Comparison of ENCODE assay signal across 22 cellular contexts in the genomic region with DNA sequence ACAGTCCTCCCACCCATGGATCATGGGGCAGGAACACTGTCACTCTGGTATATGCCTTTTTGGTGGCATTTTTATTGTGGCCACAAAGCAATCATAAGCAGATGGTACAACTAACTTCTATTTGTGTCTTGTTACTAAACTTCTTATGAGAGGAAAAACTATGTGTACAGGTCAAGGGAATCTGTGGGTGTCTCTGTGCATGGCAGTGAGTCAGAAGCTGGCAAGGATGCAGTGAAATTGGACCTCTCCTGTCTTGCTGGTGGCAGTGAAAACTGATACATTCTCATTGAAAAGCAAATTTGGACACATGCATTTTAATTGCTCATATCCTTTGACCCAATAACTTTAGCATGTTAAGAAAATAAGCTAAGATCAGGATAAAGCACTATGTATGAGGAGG.
A peak's percentile ranks its signal among the peaks of the same experiment; 100 is the strongest.
DNase-seq lines count a peak whose midpoint lies in the region; ATAC-seq and TF ChIP-seq lines count a peak whose summit lies in the region.
"Had no signal": no experiment of that assay in that cellular context is flagged by ENCODE, and none has a peak within 500 bp of the region (broad histone marks: within the 10 kb centered on the region; RNA-seq: fewer than 3 reads in every experiment).

No MANE protein-coding gene starts in this region.

- no peaks in the 10 kb centered on the region for H3K36me3 Mint-ChIP-seq in CD8-positive, alpha-beta T cell
- H3K36me3 Mint-ChIP-seq: immature natural killer cell had no signal

- H3K4me3 Mint-ChIP-seq in CD8-positive, alpha-beta T cell: no peak overlapping the region
- H3K4me3 Mint-ChIP-seq: immature natural killer cell had no signal

- H3K79me2 ChIP-seq in GM23248 (ENCODE audit: insufficient read depth): no peaks in the 10 kb centered on the region

- no peaks in the 10 kb centered on the region for H3K9me2 ChIP-seq in GM23248 (ENCODE audit: insufficient read depth)

- H3K27me3 Mint-ChIP-seq in CD8-positive, alpha-beta T cell (ENCODE audit: low read depth): no peaks in the 10 kb centered on the region

- H2AFZ ChIP-seq in GM23248: no peak overlapping the region

- TF ChIP-seq CTCF in GM10248 (IDR thresholded peaks at IDR 0.05; ENCODE audit: control extremely low read depth, extremely low read depth, low read depth, missing control alignments): no peak
- no peak for TF ChIP-seq CTCF in CD8-positive, alpha-beta T cell (IDR thresholded peaks at IDR 0.05)

- no peak overlapping the region for H3K27ac Mint-ChIP-seq in CD8-positive, alpha-beta T cell
- H3K27ac Mint-ChIP-seq: immature natural killer cell had no signal

- peak overlapping the region; percentile 40 for H3K27ac ChIP-seq in GM23248
- H3K27ac ChIP-seq in CD8-positive, alpha-beta T cell (ENCODE audit: low read depth, low read length): no peak overlapping the region
- H3K27ac ChIP-seq: heart left ventricle, lower lobe of right lung, stomach, uterus had no signal

- peak; percentile 79 for DNase-seq in GM23248
- peak; percentile 24 for DNase-seq in RKO (ENCODE audit: low spot score)
- DNase-seq in fibroblast of gingiva (ENCODE audit: low read depth): peak; percentile 89
- peak; percentile 79 for DNase-seq in renal cortical epithelial cell (ENCODE audit: low read depth)
- no peak for DNase-seq in GM10248 (ENCODE audit: extremely low spot score)
- DNase-seq in head of caudate nucleus: no peak
- DNase-seq in CD8-positive, alpha-beta T cell: no peak
- DNase-seq in activated naive CD4-positive, alpha-beta T cell (lab: John Stamatoyannopoulos, UW): no peak
- DNase-seq: activated CD4-positive, CD25-positive, alpha-beta regulatory T cell treated with anti-CD3 and anti-CD28 coated beads, Interleukin-2, amount 50 U/mL, for 72 hours; activated effector memory CD4-positive, alpha-beta T cell treated with Interleukin-2 at 50 U/mL for 16 hours; AML-193; cortex of kidney; heart left ventricle; immature natural killer cell; lower lobe of right lung; NCI-H1436 treated with DMSO at 0.1 percent for 48 hours; NCI-H748 treated with DMSO at 0.1 percent for 48 hours; stimulated activated CD4-positive, alpha-beta T cell treated with anti-CD3 and anti-CD28 coated beads, Interleukin-2, amount 100 ng/mL, for 24 hours; stomach; uterus had no signal

- peaks cover 22% of the 10 kb centered on the region for H3K4me1 ChIP-seq in GM23248 (ENCODE audit: insufficient read depth)
- no peaks in the 10 kb centered on the region for H3K4me1 ChIP-seq in CD8-positive, alpha-beta T cell (ENCODE audit: insufficient read depth, low read length)
- H3K4me1 ChIP-seq: heart left ventricle, lower lobe of right lung, stomach, uterus had no signal

- POLR2A ChIA-PET in GM10248 (lab: Yijun Ruan, JAX): no interaction called here
- POLR2A ChIA-PET in CD8-positive, alpha-beta T cell (lab: Charles Lee): no interaction called here

- no peak overlapping the region for H3K9ac ChIP-seq in GM23248

- CTCF ChIA-PET in GM10248 (lab: Yijun Ruan, JAX): no interaction called here
- CTCF ChIA-PET in CD8-positive, alpha-beta T cell (lab: Charles Lee): no interaction called here

- H4K20me1 ChIP-seq in GM23248 (ENCODE audit: insufficient read depth): no peaks in the 10 kb centered on the region

- H3K4me2 ChIP-seq in GM23248 (ENCODE audit: unreplicated experiment): no peak overlapping the region

- no peaks in the 10 kb centered on the region for H3K36me3 ChIP-seq in GM23248 (ENCODE audit: low read depth)
- H3K36me3 ChIP-seq in CD8-positive, alpha-beta T cell (ENCODE audit: insufficient read depth, low read length): no peaks in the 10 kb centered on the region
- H3K36me3 ChIP-seq: heart left ventricle, lower lobe of right lung, pancreas, stomach, uterus had no signal

- in situ Hi-C loops in GM23248 (cut with MboI): loop anchor here (25.0 kb wide), 1 partner anchor 323 kb away; no protein-coding TSS in a partner anchor

- H3K27me3 ChIP-seq in GM23248 (replicated peaks; ENCODE audit: insufficient read depth): no peaks in the 10 kb centered on the region
- H3K27me3 ChIP-seq in CD8-positive, alpha-beta T cell (ENCODE audit: insufficient read depth, low read length): no peaks in the 10 kb centered on the region
- H3K27me3 ChIP-seq: pancreas, stomach had no signal

- H3K9me3 ChIP-seq in GM23248 (ENCODE audit: low read depth): no peaks in the 10 kb centered on the region
- H3K9me3 ChIP-seq in CD8-positive, alpha-beta T cell (ENCODE audit: low read length): no peaks in the 10 kb centered on the region
- H3K9me3 ChIP-seq: heart left ventricle, lower lobe of right lung, pancreas, stomach, uterus had no signal

- no peaks in the 10 kb centered on the region for H3K4me1 Mint-ChIP-seq in CD8-positive, alpha-beta T cell (ENCODE audit: low read depth)
- H3K4me1 Mint-ChIP-seq: immature natural killer cell had no signal

- no peak for ATAC-seq in CD8-positive, alpha-beta T cell
- ATAC-seq: heart left ventricle, Panc1 had no signal

- H3K9me3 Mint-ChIP-seq in CD8-positive, alpha-beta T cell: no peaks in the 10 kb centered on the region

- intact Hi-C loops in head of caudate nucleus (cut with DNase I): no loop called here
- intact Hi-C loops in CD8-positive, alpha-beta T cell (cut with DNase I, micrococcal nuclease): no loop called here

- peaks cover 22% of the 10 kb centered on the region for H3F3A ChIP-seq in GM23248 (ENCODE audit: insufficient read depth)

- H3K4me3 ChIP-seq in GM23248: no peak overlapping the region
- H3K4me3 ChIP-seq in CD8-positive, alpha-beta T cell (ENCODE audit: low read depth, low read length): no peak overlapping the region
- H3K4me3 ChIP-seq: heart left ventricle, lower lobe of right lung, pancreas, stomach, uterus had no signal

Comparison
In these comparisons a context has a peak if more than half of its experiments do, and no peak if none do; other contexts are left out.
1. DNase-seq: peak in GM23248 (single experiment), RKO (single experiment), fibroblast of gingiva (single experiment) and renal cortical epithelial cell (single experiment); none in GM10248 (single experiment), head of caudate nucleus (0 of 42), CD8-positive, alpha-beta T cell (0 of 7) and activated naive CD4-positive, alpha-beta T cell (0 of 4).